In genomic region chr13:89806594-89806993, GRCh38 we compare ENCODE assay signal across 28 cellular contexts.
"Had no signal": no experiment of that assay in that cellular context is flagged by ENCODE, and none has a peak within 500 bp of the region (broad histone marks: within the 10 kb centered on the region; RNA-seq: fewer than 3 reads in every experiment).

No MANE protein-coding gene starts in this region.

- H3K36me3 ChIP-seq: colonic mucosa, esophagus muscularis mucosa, esophagus squamous epithelium, gastrocnemius medialis, gastroesophageal sphincter, heart left ventricle, heart right ventricle had no signal

- H3K9me3 ChIP-seq: colonic mucosa, esophagus muscularis mucosa, esophagus squamous epithelium, gastrocnemius medialis, gastroesophageal sphincter, heart left ventricle had no signal

- FAIRE-seq: colon, endometrium, endothelial cell of umbilical vein, frontal cortex had no signal

- H3K27ac ChIP-seq: colonic mucosa, coronary artery, dorsolateral prefrontal cortex, epithelial cell of prostate, esophagus muscularis mucosa, esophagus squamous epithelium, foreskin keratinocyte, gastrocnemius medialis, gastroesophageal sphincter, heart left ventricle, heart right ventricle had no signal

- H3K4me1 ChIP-seq: colonic mucosa, esophagus muscularis mucosa, esophagus squamous epithelium, foreskin keratinocyte, gastrocnemius medialis, gastroesophageal sphincter, heart left ventricle, heart right ventricle had no signal

- H3K27me3 ChIP-seq: colonic mucosa, dorsolateral prefrontal cortex, esophagus muscularis mucosa, esophagus squamous epithelium, foreskin keratinocyte, gastrocnemius medialis, gastroesophageal sphincter, heart left ventricle, heart right ventricle had no signal

- DNase-seq: colonic mucosa; cortex of kidney; dermis blood vessel endothelial cell; dorsolateral prefrontal cortex; effector CD4-positive, alpha-beta T cell; effector CD8-positive, alpha-beta T cell; effector memory CD4-positive, alpha-beta T cell; effector memory CD8-positive, alpha-beta T cell; endodermal cell; erythroblast; esophagus squamous epithelium; foreskin fibroblast; foreskin keratinocyte; foreskin melanocyte; gastrocnemius medialis; glutamatergic neuron; head of caudate nucleus; heart left ventricle; heart right ventricle had no signal

- H3K4me3 ChIP-seq: colonic mucosa, coronary artery, dorsolateral prefrontal cortex, esophagus muscularis mucosa, esophagus squamous epithelium, gastrocnemius medialis, gastroesophageal sphincter, heart left ventricle, heart right ventricle had no signal

- ATAC-seq: effector memory CD8-positive, alpha-beta T cell; esophagus mucosa; foreskin keratinocyte; gastrocnemius medialis; gastroesophageal sphincter; heart left ventricle; heart right ventricle had no signal
